8 cellular contexts compared by ENCODE assay signal in genomic region chr11:59822989-59823566, GRCh38. TPM values are rescaled to one million over a fixed set of nuclear protein-coding genes. Genes with fewer than 3 reads are reported as not detected.
DNase-seq lines count a peak whose midpoint lies in the region; ATAC-seq, FAIRE-seq and TF ChIP-seq lines count a peak whose summit lies in the region.

No MANE protein-coding gene starts in this region.

- no peaks in the 10 kb centered on the region for H3F3A ChIP-seq in PC-3 (ENCODE audit: low read length, unreplicated experiment)

- H3K4me3 ChIP-seq in PC-3 (ENCODE audit: low read length) = peak overlapping the region; percentile 1; the same call in 1 of the 2 replicates
- H3K4me3 ChIP-seq in bronchial epithelial cell (ENCODE audit: low read depth, low read length) = no peak overlapping the region
- H3K4me3 ChIP-seq in upper lobe of right lung = no peak overlapping the region

- H2AFZ ChIP-seq in PC-3 (ENCODE audit: low read length) = peak overlapping the region; percentile 54

- no peaks in the 10 kb centered on the region for H3K27me3 ChIP-seq in PC-3 (ENCODE audit: low read length)
- H3K27me3 ChIP-seq in bronchial epithelial cell (ENCODE audit: control insufficient read depth, insufficient read depth, low read length) = no peaks in the 10 kb centered on the region
- H3K27me3 ChIP-seq in upper lobe of right lung = no peaks in the 10 kb centered on the region

- H4K20me1 ChIP-seq in PC-3 (ENCODE audit: low read length) = no peaks in the 10 kb centered on the region

- H3K36me3 ChIP-seq in PC-3 (ENCODE audit: low read depth, low read length) (no peaks in the 10 kb centered on the region), bronchial epithelial cell (ENCODE audit: control insufficient read depth, insufficient read depth, low read length) (no peaks in the 10 kb centered on the region), upper lobe of right lung (no peaks in the 10 kb centered on the region)

- peak overlapping the region; percentile 48 for H3K4me2 ChIP-seq in PC-3 (ENCODE audit: low read length)

- DNase-seq in activated gamma-delta T cell treated with Interleukin-2 at 50 U/mL for 16 hours (peak; percentile 17), activated gamma-delta T cell (lab: John Stamatoyannopoulos, UW) (no peak), HUDEP-2 (lab: John Stamatoyannopoulos, UW; ENCODE audit: unreplicated experiment in 76 of 76) (peak in 67 of 76 experiments; percentile 7 to 86 (median 55)), PC-3 (peak; percentile 88), bronchial epithelial cell (ENCODE audit: low read depth) (peak; percentile 72), left lobe of liver (ENCODE audit: low spot score) (no peak), upper lobe of right lung (no peak)

- ATAC-seq in GM21619 (IDR thresholded peaks at IDR 0.05; ENCODE audit: unreplicated experiment) = peak; percentile 89
- ATAC-seq in PC-3 = peak; percentile 99
- peak; percentile 98 for ATAC-seq in left lobe of liver
- ATAC-seq in upper lobe of right lung = peak; percentile 94

- POLR2A ChIA-PET in PC-3 (lab: Charles Lee; ENCODE audit: unreplicated experiment) = no interaction called here

- H3K9me2 ChIP-seq in PC-3 (replicated peaks; ENCODE audit: low read length) = no peaks in the 10 kb centered on the region

- CTCF ChIA-PET in PC-3 (lab: Charles Lee) = interaction anchor here (0.9 kb wide), 1 partner anchor 96 kb away, joined by 11 read pairs; no protein-coding TSS in a partner anchor

- H3K4me1 ChIP-seq in PC-3 (ENCODE audit: insufficient read depth, low read length) (no peaks in the 10 kb centered on the region), upper lobe of right lung (no peaks in the 10 kb centered on the region)

- H3K9me3 ChIP-seq in PC-3 (ENCODE audit: low read length) (no peaks in the 10 kb centered on the region), upper lobe of right lung (no peaks in the 10 kb centered on the region)

- intact Hi-C loops in PC-3 (cut with micrococcal nuclease) (loop anchor here (1.0 kb wide), 3 partner anchors 96 to 370 kb away; no protein-coding TSS in a partner anchor), upper lobe of right lung (cut with DNase I) (no loop called here)

- TF ChIP-seq CTCF in PC-3 (conservative IDR thresholded peaks at IDR 0.05; ENCODE audit: low read depth, low read length) (peak; percentile 95), bronchial epithelial cell (IDR thresholded peaks at IDR 0.05; ENCODE audit: insufficient read depth, low read length, severe bottlenecking) (peak; percentile 62), upper lobe of right lung (IDR thresholded peaks at IDR 0.05) (peak; percentile 61)

- H3K9ac ChIP-seq in PC-3 (ENCODE audit: low read length) = no peak overlapping the region

- H3K79me2 ChIP-seq in PC-3 (ENCODE audit: low read length) = no peaks in the 10 kb centered on the region

- no TSS peak for BruUV-seq in PC-3 (replicated peaks; lab: Mats Ljungman, UMichigan)

- no peak for FAIRE-seq in bronchial epithelial cell (lab: Jason Lieb, UNC)

- H3K27ac ChIP-seq in PC-3 (ENCODE audit: low read length) (no peak overlapping the region), upper lobe of right lung (no peak overlapping the region)

RNA-seq across cellular contexts. Expression of gene MRPL16, which starts 12.5 kb away (rescaled TPM):
- total RNA-seq in PC-3 (2014; rRNA removed) = 111 and 123 TPM in 2 replicates
- total RNA-seq in bronchial epithelial cell = 17.4 and 23.3 TPM in 2 replicates
- 34.3 TPM for total RNA-seq in left lobe of liver
- total RNA-seq in upper lobe of right lung = 30.1 TPM

RNA-seq across cellular contexts. Expression of gene CBLIF, which starts 22.2 kb away (rescaled TPM):
- total RNA-seq in PC-3 (2014; rRNA removed) (not detected in 2 replicates), bronchial epithelial cell (not detected in 2 replicates), left lobe of liver (not detected), upper lobe of right lung (not detected)

RNA-seq across cellular contexts. Expression of gene TCN1, which starts 43.2 kb away (rescaled TPM):
- total RNA-seq in PC-3 (2014; rRNA removed) = 7.4 and 14.8 TPM in 2 replicates
- 4.2 and 27.4 TPM in 2 replicates for total RNA-seq in bronchial epithelial cell
- 0.45 TPM for total RNA-seq in left lobe of liver
- total RNA-seq in upper lobe of right lung = not detected

RNA-seq across cellular contexts. Expression of gene OOSP3, which starts 55.5 kb away (rescaled TPM):
- total RNA-seq in PC-3 (2014; rRNA removed) (not detected in 2 replicates), bronchial epithelial cell (not detected in 2 replicates), left lobe of liver (not detected), upper lobe of right lung (not detected)

Comparison
In these comparisons a context has a peak if more than half of its experiments do, and no peak if none do; other contexts are left out.
1. DNase-seq: peak in activated gamma-delta T cell treated with Interleukin-2 at 50 U/mL for 16 hours (single experiment), HUDEP-2 (67 of 76), PC-3 (single experiment) and bronchial epithelial cell (single experiment); none in activated gamma-delta T cell (single experiment), left lobe of liver (single experiment) and upper lobe of right lung (single experiment).
2. Peak in every context shown above with its lines, with median percentiles within 50 percentile points of each other: ATAC-seq and CTCF ChIP-seq.